ENCODE assay signal across 10 cellular contexts in genomic region chr5:54420511-54420910, GRCh38. TPM values are rescaled to one million over a fixed set of nuclear protein-coding genes. Genes with fewer than 3 reads are reported as not detected.
"Had no signal": no experiment of that assay in that cellular context is flagged by ENCODE, and none has a peak within 500 bp of the region (broad histone marks: within the 10 kb centered on the region; RNA-seq: fewer than 3 reads in every experiment).

No MANE protein-coding gene starts in this region.

RNA-seq across cellular contexts. Expression of gene HSPB3, which starts 35.0 kb away (rescaled TPM):
- total RNA-seq: kidney; left lobe of liver; lower lobe of right lung; lung microvascular endothelial cell; mammary epithelial cell; mesenteric fat pad; mesothelial cell of epicardium; naive thymus-derived CD4-positive, alpha-beta T cell had no signal
- polyA plus RNA-seq: immature natural killer cell; liver; mammary epithelial cell; naive thymus-derived CD4-positive, alpha-beta T cell had no signal
